In genomic region chr1:112390775-112391602, GRCh38 we compare ENCODE assay signal across 8 cellular contexts. TPM values are rescaled to one million over a fixed set of nuclear protein-coding genes. Genes with fewer than 3 reads are reported as not detected.
DNase-seq lines count a peak whose midpoint lies in the region; ATAC-seq and TF ChIP-seq lines count a peak whose summit lies in the region.

No MANE protein-coding gene starts in this region.

- peak overlapping the region; percentile 36 to 52 (median 45) for H3K27ac ChIP-seq in right lobe of liver

- no peak for TF ChIP-seq POLR2A in right lobe of liver (IDR thresholded peaks at IDR 0.05)

- intact Hi-C loops in right lobe of liver (cut with DNase I): loop anchor here in 1 of 2 donors (5.0 kb wide), 1 partner anchor 71 kb away; no protein-coding TSS in a partner anchor

- peak overlapping the region; percentile 62 for H3K4me3 ChIP-seq in AG10803 (ENCODE audit: low read length)
- H3K4me3 ChIP-seq in right lobe of liver: peak overlapping the region; percentile 21 to 33 (median 33)

- TF ChIP-seq CTCF in AG10803 (conservative IDR thresholded peaks at IDR 0.05; ENCODE audit: low read length) (peak; percentile 95), right lobe of liver (IDR thresholded peaks at IDR 0.05) (peak; percentile 89 to 95 (median 91))

- no peaks in the 10 kb centered on the region for H3K9me3 ChIP-seq in right lobe of liver

- WGBS in right lobe of liver (ENCODE audit: insufficient coverage, low coverage, low lambda C conversion rate, missing lambda C conversion rate): 4% methylated on average over 15 of the region's 15 CpGs

- DNase-seq in AG10803 (ENCODE audit: low read depth) (peak; percentile 90), GM19238 (ENCODE audit: insufficient read length, low spot score) (peak; percentile 76), NCI-H748 (lab: John Stamatoyannopoulos, UW; ENCODE audit: unreplicated experiment) (peak; percentile 93), dermis microvascular lymphatic vessel endothelial cell (ENCODE audit: low read depth in 2 of 2) (peak; percentile 78 to 90), right lobe of liver (peak; percentile 73 to 83 (median 77))
- DNase-seq in activated CD4-positive, alpha-beta T cell treated with anti-CD3 and anti-CD28 coated beads, Interleukin-2, amount 50 U/mL, for 24 hours (ENCODE audit: low read depth in 1 of 2, low spot score in 1 of 2): peak; percentile 58 to 80
- DNase-seq in stimulated activated CD4-positive, alpha-beta T cell treated with anti-CD3 and anti-CD28 coated beads, Interleukin-4, amount 100 ng/mL, for 24 hours: peak; percentile 84

- ATAC-seq in HG03558 (IDR thresholded peaks at IDR 0.05; ENCODE audit: extremely low read depth, unreplicated experiment): peak; percentile 32
- peak; percentile 93 to 95 (median 94) for ATAC-seq in right lobe of liver

- H3K27me3 ChIP-seq in right lobe of liver: no peaks in the 10 kb centered on the region

- no peaks in the 10 kb centered on the region for H3K36me3 ChIP-seq in right lobe of liver

- peaks cover 0 to 9% (median 0%) of the 10 kb centered on the region in 4 donors for H3K4me1 ChIP-seq in right lobe of liver

RNA-seq across cellular contexts. Expression of gene CTTNBP2NL, which starts 5.0 kb away (rescaled TPM):
- total RNA-seq in dermis microvascular lymphatic vessel endothelial cell (13.0 and 20.9 TPM in 2 replicates), right lobe of liver (1 to 10 TPM; 3.5 to 8.1 (median 4.8) TPM)

Comparison
In these comparisons a context has a peak if more than half of its experiments do, and no peak if none do; other contexts are left out.
1. Peak in every context shown above with its lines: DNase-seq, ATAC-seq, H3K4me3 ChIP-seq and H3K27ac ChIP-seq.